9 cellular contexts compared by ENCODE assay signal in the genomic region with DNA sequence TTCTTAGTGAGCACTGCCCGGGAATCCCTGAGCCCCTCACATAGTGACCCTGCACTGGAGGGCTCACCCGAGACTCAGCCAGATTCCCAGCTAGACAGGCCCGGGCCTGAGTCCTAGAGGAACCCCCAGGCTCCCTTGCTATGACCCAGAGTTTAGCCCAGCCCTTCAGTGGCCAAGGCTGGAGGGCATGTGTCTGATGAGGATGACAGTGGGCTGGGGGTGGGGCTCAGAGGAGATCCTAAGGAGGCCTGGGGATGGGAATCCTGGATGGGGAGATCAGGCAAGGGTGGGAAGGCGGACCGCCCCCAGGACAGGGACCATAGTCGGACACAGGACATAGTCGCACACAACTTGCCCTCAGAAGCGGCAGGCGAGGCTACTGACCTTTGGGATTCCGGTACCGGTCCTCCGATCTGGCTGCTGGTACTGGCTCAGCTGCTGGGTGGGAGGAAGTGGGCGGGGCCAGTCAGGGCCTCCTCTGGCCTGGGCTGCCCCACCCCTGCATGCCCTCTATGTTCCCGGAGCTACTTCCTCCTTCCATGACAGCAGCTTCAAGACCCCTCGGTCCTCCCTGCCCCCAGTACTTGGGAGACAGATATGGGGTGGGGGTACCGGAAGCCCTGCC. TPM values are rescaled to one million over a fixed set of nuclear protein-coding genes. Genes with fewer than 3 reads are reported as not detected.
DNase-seq lines count a peak whose midpoint lies in the region; ATAC-seq and TF ChIP-seq lines count a peak whose summit lies in the region.
"Had no signal": no experiment of that assay in that cellular context is flagged by ENCODE, and none has a peak within 500 bp of the region (broad histone marks: within the 10 kb centered on the region; RNA-seq: fewer than 3 reads in every experiment).

No MANE protein-coding gene starts in this region.

- peak overlapping the region; percentile 91 for H3K27ac Mint-ChIP-seq in T-helper 2 cell treated with Interferon-gamma antibody and Interleukin-4, amounts not matched to agents 5 μg/mL and 100 μg/mL, for 36 hours
- peak overlapping the region; percentile 50 for H3K27ac Mint-ChIP-seq in neural progenitor cell
- H3K27ac Mint-ChIP-seq: nephron had no signal

- ATAC-seq in GM21576 (IDR thresholded peaks at IDR 0.05; ENCODE audit: unreplicated experiment) (peak; percentile 39), GM18861 (IDR thresholded peaks at IDR 0.05; ENCODE audit: unreplicated experiment) (no peak), HG02571 (IDR thresholded peaks at IDR 0.05; ENCODE audit: unreplicated experiment) (no peak)

- TF ChIP-seq CTCF in colonic mucosa (IDR thresholded peaks at IDR 0.05) (no peak), neural progenitor cell (IDR thresholded peaks at IDR 0.05) (no peak)

- DNase-seq in Ammon's horn (ENCODE audit: low spot score), result peak; percentile 33
- DNase-seq in T-helper 2 cell treated with Interferon-gamma antibody and Interleukin-4, amounts not matched to agents 5 μg/mL and 100 μg/mL, for 36 hours (ENCODE audit: low spot score), result peak; percentile 58
- peak; percentile 66 for DNase-seq in colonic mucosa
- DNase-seq in neural progenitor cell (ENCODE audit: low spot score), result peak; percentile 30
- no peak for DNase-seq in ACHN

- H3K9ac ChIP-seq in colonic mucosa (ENCODE audit: low read depth in 2 of 2, low read length in 2 of 2) (peak overlapping the region; percentile 12 to 18), neural progenitor cell (no peak overlapping the region)

- H3K36me3 Mint-ChIP-seq in T-helper 2 cell treated with Interferon-gamma antibody and Interleukin-4, amounts not matched to agents 5 μg/mL and 100 μg/mL, for 36 hours (ENCODE audit: low read depth), result peaks cover 7% of the 10 kb centered on the region
- no peaks in the 10 kb centered on the region for H3K36me3 Mint-ChIP-seq in neural progenitor cell

- peak overlapping the region; percentile 57 for H2AFZ ChIP-seq in neural progenitor cell (replicated peaks)

- in situ Hi-C loops in ACHN (cut with HindIII; ENCODE audit: low pct_ligation_motif_present, low pct_unique_long_range_greater_than_20kb, low sequenced_read_pairs), result no loop called here

- no peaks in the 10 kb centered on the region for H3K9me3 Mint-ChIP-seq in T-helper 2 cell treated with Interferon-gamma antibody and Interleukin-4, amounts not matched to agents 5 μg/mL and 100 μg/mL, for 36 hours
- no peaks in the 10 kb centered on the region for H3K9me3 Mint-ChIP-seq in neural progenitor cell
- H3K9me3 Mint-ChIP-seq: nephron had no signal

- H3F3A ChIP-seq in neural progenitor cell (ENCODE audit: low read depth), result peaks cover 5% of the 10 kb centered on the region

- intact Hi-C loops in colonic mucosa (cut with DNase I), result no loop called here

- H3K4me3 ChIP-seq in colonic mucosa, result peak overlapping the region; percentile 6
- H3K4me3 ChIP-seq in neural progenitor cell, result no peak overlapping the region

- H4K20me1 ChIP-seq in neural progenitor cell (ENCODE audit: low read depth), result no peaks in the 10 kb centered on the region

- H3K27ac ChIP-seq in colonic mucosa (no peak overlapping the region), neural progenitor cell (no peak overlapping the region)

- H3K36me3 ChIP-seq in colonic mucosa, result no peaks in the 10 kb centered on the region
- no peaks in the 10 kb centered on the region for H3K36me3 ChIP-seq in neural progenitor cell

- H3K9me3 ChIP-seq in colonic mucosa (no peaks in the 10 kb centered on the region), neural progenitor cell (ENCODE audit: low read depth) (no peaks in the 10 kb centered on the region)

- peaks cover 4% of the 10 kb centered on the region for H3K27me3 Mint-ChIP-seq in T-helper 2 cell treated with Interferon-gamma antibody and Interleukin-4, amounts not matched to agents 5 μg/mL and 100 μg/mL, for 36 hours (ENCODE audit: low read depth)
- H3K27me3 Mint-ChIP-seq in neural progenitor cell (ENCODE audit: insufficient read depth, low read depth), result peaks cover 5% of the 10 kb centered on the region

- H3K4me2 ChIP-seq in neural progenitor cell, result no peak overlapping the region

- no peaks in the 10 kb centered on the region for H3K79me2 ChIP-seq in neural progenitor cell (ENCODE audit: low read depth)

- H3K4me1 ChIP-seq in colonic mucosa (no peaks in the 10 kb centered on the region), neural progenitor cell (no peaks in the 10 kb centered on the region)

- H3K4me1 Mint-ChIP-seq in T-helper 2 cell treated with Interferon-gamma antibody and Interleukin-4, amounts not matched to agents 5 μg/mL and 100 μg/mL, for 36 hours (ENCODE audit: low read depth), result peaks cover 13% of the 10 kb centered on the region
- H3K4me1 Mint-ChIP-seq in neural progenitor cell, result peaks cover 6% of the 10 kb centered on the region
- H3K4me1 Mint-ChIP-seq: nephron had no signal

- peak overlapping the region; percentile 97 for H3K4me3 Mint-ChIP-seq in T-helper 2 cell treated with Interferon-gamma antibody and Interleukin-4, amounts not matched to agents 5 μg/mL and 100 μg/mL, for 36 hours
- no peak overlapping the region for H3K4me3 Mint-ChIP-seq in neural progenitor cell
- H3K4me3 Mint-ChIP-seq: nephron had no signal

- H3K27me3 ChIP-seq in colonic mucosa, result no peaks in the 10 kb centered on the region
- no peaks in the 10 kb centered on the region for H3K27me3 ChIP-seq in neural progenitor cell

RNA-seq across cellular contexts. Expression of a gene that starts 1.1 kb away (rescaled TPM):
- total RNA-seq in colonic mucosa (1 to 10 TPM; 1.5 to 1.7 TPM), neural progenitor cell (ENCODE audit: low replicate concordance) (1.6 TPM in 1 of 2 replicates, not detected in the other)

RNA-seq across cellular contexts. Expression of a gene that starts 12.4 kb away (rescaled TPM):
- total RNA-seq in colonic mucosa (not detected), neural progenitor cell (ENCODE audit: low replicate concordance) (not detected in 2 replicates)

RNA-seq across cellular contexts. Expression of a gene that starts 20.0 kb away (rescaled TPM):
- total RNA-seq in colonic mucosa (not detected), neural progenitor cell (ENCODE audit: low replicate concordance) (not detected in 2 replicates)

RNA-seq across cellular contexts. Expression of a gene that starts 34.7 kb away (rescaled TPM):
- not detected for total RNA-seq in colonic mucosa
- total RNA-seq in neural progenitor cell (ENCODE audit: low replicate concordance), result not detected in 2 replicates

RNA-seq across cellular contexts. Expression of a gene that starts 41.7 kb away (rescaled TPM):
- total RNA-seq in colonic mucosa, result under 1 TPM; 0.07 to 0.27 TPM
- total RNA-seq in neural progenitor cell (ENCODE audit: low replicate concordance), result 1.8 and 4.2 TPM in 2 replicates
